ENCODE assay signal across 35 cellular contexts in the genomic region with DNA sequence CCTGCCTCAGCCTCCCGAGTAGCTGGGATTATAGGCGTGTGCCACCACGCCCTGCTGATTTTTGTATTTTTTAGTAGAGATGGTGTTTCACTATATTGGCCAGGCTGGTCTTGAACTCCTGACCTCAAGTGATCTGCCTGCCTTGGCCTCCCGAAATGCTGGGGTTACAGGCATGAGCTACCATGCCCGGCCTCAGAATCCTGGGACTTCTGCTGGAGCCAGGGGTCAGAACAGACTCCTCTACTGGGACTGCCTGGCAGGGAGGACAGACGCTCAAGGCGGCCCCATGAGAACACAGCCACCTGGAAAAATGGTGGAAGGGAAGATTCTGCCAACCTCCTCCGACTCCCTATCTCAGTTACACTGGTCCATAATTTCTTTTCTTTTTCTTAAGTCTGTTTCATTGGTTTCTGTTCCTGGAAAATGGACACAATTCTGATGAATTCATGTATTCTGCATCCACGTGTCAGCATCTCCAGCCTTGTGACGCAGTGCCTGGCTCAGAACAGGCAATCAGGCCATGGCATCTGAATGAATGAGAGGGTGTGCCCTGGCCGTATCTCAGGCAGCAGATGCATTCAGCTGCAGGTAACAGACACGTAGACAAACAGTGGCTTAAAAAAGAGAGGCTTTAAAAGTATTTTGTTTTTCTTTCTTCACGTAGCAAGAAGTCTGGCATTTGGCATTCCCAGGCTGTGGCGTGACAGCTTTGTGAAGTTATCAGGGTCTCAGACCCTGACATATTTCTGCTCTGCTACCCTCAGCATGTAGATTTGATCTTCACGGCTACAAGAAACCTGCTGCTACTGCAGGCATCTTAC. TPM values are rescaled to one million over a fixed set of nuclear protein-coding genes. Genes with fewer than 3 reads are reported as not detected.
"Had no signal": no experiment of that assay in that cellular context is flagged by ENCODE, and none has a peak within 500 bp of the region (broad histone marks: within the 10 kb centered on the region; RNA-seq: fewer than 3 reads in every experiment).

No MANE protein-coding gene starts in this region.

- H3K27ac Mint-ChIP-seq: activated B cell treated with CpG ODN at 0.5 μM for 24 hours; activated CD4-positive, alpha-beta memory T cell treated with anti-CD3 and anti-CD28 coated beads for 36 hours; activated naive CD4-positive, alpha-beta T cell treated with anti-CD3 and anti-CD28 coated beads for 36 hours; activated naive CD8-positive, alpha-beta T cell treated with anti-CD3 and anti-CD28 coated beads for 36 hours; activated T-helper 1 cell treated with anti-CD3 and anti-CD28 coated beads, Interleukin-12 subunit alpha, Interleukin-12 subunit beta, Interleukin-2, Interleukin-4 antibody, amounts not matched to agents 30 ng/mL and 10 ng/mL and 1 ng/mL, durations not matched to agents 14 hours and 24 hours and 36 hours; IgD-negative memory B cell had no signal

- H3K9me3 ChIP-seq: MG63, Peyer's patch had no signal

- H3K36me3 ChIP-seq: cardiac muscle cell, MG63, Peyer's patch had no signal

- H3K4me3 ChIP-seq: cardiac muscle cell, MG63, Peyer's patch had no signal

- DNase-seq: activated B cell treated with CpG ODN at 0.5 μM for 24 hours; activated CD4-positive, alpha-beta memory T cell treated with anti-CD3 and anti-CD28 coated beads for 36 hours; activated CD4-positive, alpha-beta T cell treated with anti-CD3 and anti-CD28 coated beads for 4 hours; activated CD4-positive, alpha-beta T cell treated with anti-CD3 and anti-CD28 coated beads, Interleukin-2, amount 50 U/mL, for 1 hour; activated CD4-positive, CD25-positive, alpha-beta regulatory T cell treated with anti-CD3 and anti-CD28 coated beads, Interleukin-2, amount 50 U/mL, for 72 hours; activated CD8-positive, alpha-beta memory T cell treated with anti-CD3 and anti-CD28 coated beads, Interleukin-2, amount 50 U/mL, for 4 hours; activated gamma-delta T cell treated with Interleukin-2 at 50 U/mL for 16 hours; activated naive CD4-positive, alpha-beta T cell treated with anti-CD3 and anti-CD28 coated beads for 36 hours; activated naive CD8-positive, alpha-beta T cell treated with anti-CD3 and anti-CD28 coated beads for 36 hours; activated T-cell treated with anti-CD3 and anti-CD28 coated beads for 4 hours; activated T-cell treated with anti-CD3 and anti-CD28 coated beads, Interleukin-2, amount 50 U/mL, for 4 hours; amniotic stem cell; aorta; Kasumi-1; KG1; MG63; NCI-H1092; NCI-H1436 treated with DMSO at 0.1 percent for 48 hours; NCI-H1694 treated with DMSO at 0.1 percent for 48 hours; NCI-H2029; NCI-H345; NCI-H524 treated with DMSO at 0.1 percent for 48 hours; PC-3; RPMI8226; SIG-M5; SW 1271; T-helper 1 cell; T-helper 2 cell; T-helper 9 cell had no signal

- H3K27ac ChIP-seq: cardiac muscle cell, Peyer's patch, VCaP had no signal

- H3K27me3 ChIP-seq: cardiac muscle cell, MG63, Peyer's patch had no signal

- ATAC-seq: activated T-cell treated with anti-CD3 and anti-CD28 coated beads, Interleukin-2, amount 50 U/mL, for 4 hours; PC-3; SK-N-SH treated with all-trans-retinoic acid at 6 μM for 48 hours had no signal

- H3K27me3 Mint-ChIP-seq: activated B cell treated with CpG ODN at 0.5 μM for 24 hours had no signal

- H3K4me3 Mint-ChIP-seq: activated B cell treated with CpG ODN at 0.5 μM for 24 hours; activated CD4-positive, alpha-beta memory T cell treated with anti-CD3 and anti-CD28 coated beads for 36 hours; activated naive CD4-positive, alpha-beta T cell treated with anti-CD3 and anti-CD28 coated beads for 36 hours; activated naive CD8-positive, alpha-beta T cell treated with anti-CD3 and anti-CD28 coated beads for 36 hours; activated T-cell treated with anti-CD3 and anti-CD28 coated beads, Interleukin-2, amount 50 U/mL, for 4 hours; activated T-helper 1 cell treated with anti-CD3 and anti-CD28 coated beads, Interleukin-12 subunit alpha, Interleukin-12 subunit beta, Interleukin-2, Interleukin-4 antibody, amounts not matched to agents 30 ng/mL and 10 ng/mL and 1 ng/mL, durations not matched to agents 14 hours and 24 hours and 36 hours; IgD-negative memory B cell had no signal

- H3K36me3 Mint-ChIP-seq: activated CD4-positive, alpha-beta memory T cell treated with anti-CD3 and anti-CD28 coated beads for 36 hours had no signal

RNA-seq across cellular contexts. Expression of a gene that starts 4.8 kb away (rescaled TPM):
- polyA plus RNA-seq: IgD-negative memory B cell had no signal
